In the genomic region with DNA sequence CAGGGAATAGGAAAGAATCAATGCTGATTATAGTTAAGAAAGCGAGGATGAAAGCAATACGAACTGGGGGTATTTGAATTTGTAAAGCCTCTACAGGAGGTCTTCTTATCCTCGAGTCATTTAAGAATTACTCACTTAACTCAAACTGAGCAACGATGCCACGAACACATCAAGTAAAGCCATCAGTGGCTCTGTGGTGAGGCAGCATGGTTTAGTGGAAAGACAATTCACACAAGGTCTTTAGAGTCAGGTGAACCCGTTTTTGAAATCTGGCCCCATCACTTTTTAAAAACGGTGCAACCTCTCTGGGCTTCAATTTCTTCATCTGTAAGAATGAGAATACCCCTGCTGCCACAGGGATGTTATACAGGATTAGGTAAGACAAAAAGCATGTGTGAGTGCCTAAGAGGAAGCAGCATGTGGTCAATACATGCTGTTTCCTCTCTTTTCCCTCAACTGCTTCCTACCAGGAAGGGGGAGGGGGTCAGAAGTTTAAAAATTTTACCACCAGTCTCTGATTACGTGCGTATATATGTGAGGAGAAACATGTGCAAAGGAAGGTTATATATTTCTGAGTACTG, we compare ENCODE assay signal across 24 cellular contexts.
DNase-seq lines count a peak whose midpoint lies in the region; ATAC-seq, FAIRE-seq and TF ChIP-seq lines count a peak whose summit lies in the region.
"Had no signal": no experiment of that assay in that cellular context is flagged by ENCODE, and none has a peak within 500 bp of the region (broad histone marks: within the 10 kb centered on the region; RNA-seq: fewer than 3 reads in every experiment).

No MANE protein-coding gene starts in this region.

- H2BK120ac ChIP-seq in H1 (replicated peaks; ENCODE audit: low read depth, low read length): no peak overlapping the region

- no peaks in the 10 kb centered on the region for H3K79me1 ChIP-seq in H1 (ENCODE audit: low read depth, low read length)

- H3K4me3 ChIP-seq in NT2/D1 (ENCODE audit: insufficient read length, low read depth): no peak overlapping the region
- peak overlapping the region in 2 of 4 experiments; percentile 2 to 31; a peak in 2 of 8 replicates for H3K4me3 ChIP-seq in H1 (ENCODE audit: extremely low read depth in 1 of 4, insufficient read depth in 2 of 4, low read depth in 3 of 4, low read length in 4 of 4)
- H3K4me3 ChIP-seq: esophagus muscularis mucosa, gastrocnemius medialis, spleen, thyroid gland had no signal

- TF ChIP-seq RAD21 in H1 (IDR thresholded peaks at IDR 0.05 in 1 of 2, conservative IDR thresholded peaks at IDR 0.05 in 1 of 2; ENCODE audit: low read depth in 2 of 2, low read length in 2 of 2): no peak

- no peak overlapping the region for H3K56ac ChIP-seq in H1 (replicated peaks; ENCODE audit: insufficient read length, low read depth, low read length)

- H3K9me3 ChIP-seq in NT2/D1 (ENCODE audit: insufficient read depth, low read length): 0 out of 2 replicates have a peak, but pooled peaks cover 8% of the 10 kb centered on the region
- no peaks in the 10 kb centered on the region for H3K9me3 ChIP-seq in H1 (ENCODE audit: insufficient read depth in 2 of 2, low read depth in 1 of 2, low read length in 1 of 2)
- H3K9me3 ChIP-seq: esophagus muscularis mucosa, gastrocnemius medialis, spleen, thyroid gland had no signal

- H2AFZ ChIP-seq in H1 (ENCODE audit: low read length): no peak overlapping the region

- H3K36me3 ChIP-seq in NT2/D1 (ENCODE audit: insufficient read depth, insufficient read length, low read length) (no peaks in the 10 kb centered on the region), H1 (ENCODE audit: control insufficient read depth in 2 of 4, insufficient read depth in 4 of 4, low read length in 3 of 4) (no peaks in the 10 kb centered on the region)
- H3K36me3 ChIP-seq: esophagus muscularis mucosa, gastrocnemius medialis, spleen, thyroid gland had no signal

- H3K27ac ChIP-seq in H1 (ENCODE audit: low read depth, low read length): no peak overlapping the region
- H3K27ac ChIP-seq: esophagus muscularis mucosa, gastrocnemius medialis, spleen, thyroid gland had no signal

- no peaks in the 10 kb centered on the region for H3K27me3 Mint-ChIP-seq in activated CD8-positive, alpha-beta T cell treated with anti-CD3 and anti-CD28 coated beads for 36 hours
- no peaks in the 10 kb centered on the region for H3K27me3 Mint-ChIP-seq in activated CD8-positive, alpha-beta T cell treated with anti-CD3 and anti-CD28 coated beads, Interleukin-2, amount 10 ng/mL, durations not matched to agents 7 days and 5 days (ENCODE audit: low read depth)
- H3K27me3 Mint-ChIP-seq: activated naive CD8-positive, alpha-beta T cell treated with anti-CD3 and anti-CD28 coated beads for 36 hours; B cell; effector memory CD8-positive, alpha-beta T cell; memory B cell; T-helper 17 cell had no signal

- no peak overlapping the region for H2BK15ac ChIP-seq in H1 (ENCODE audit: low read length)

- H3K14ac ChIP-seq in H1 (ENCODE audit: insufficient read length): no peak overlapping the region

- H3K27me3 ChIP-seq in NT2/D1 (ENCODE audit: insufficient read depth, insufficient read length) (no peaks in the 10 kb centered on the region), H1 (replicated peaks in 1 of 4; ENCODE audit: control insufficient read depth in 3 of 4, extremely low read depth in 1 of 4, insufficient read depth in 3 of 4, low read length in 3 of 4) (no peaks in the 10 kb centered on the region)
- H3K27me3 ChIP-seq: esophagus muscularis mucosa, gastrocnemius medialis, spleen, thyroid gland had no signal

- H3K4ac ChIP-seq in H1 (replicated peaks; ENCODE audit: insufficient read length, low read depth, low read length): no peak overlapping the region

- H3K4me1 ChIP-seq in NT2/D1 (ENCODE audit: insufficient read depth, insufficient read length): no peaks in the 10 kb centered on the region
- H3K4me1 ChIP-seq in H1 (replicated peaks in 1 of 4; ENCODE audit: control insufficient read depth in 3 of 4, insufficient read depth in 4 of 4, low read length in 3 of 4): peaks cover 0 to 20% (median 11%) of the 10 kb centered on the region in 4 experiments; a peak in 5 of 7 replicates
- H3K4me1 ChIP-seq: thyroid gland had no signal

- H3K23ac ChIP-seq in H1 (ENCODE audit: insufficient read length): no peak overlapping the region

- POLR2A ChIA-PET in activated CD8-positive, alpha-beta T cell treated with anti-CD3 and anti-CD28 coated beads for 36 hours (lab: Charles Lee): no interaction called here
- POLR2A ChIA-PET in activated CD8-positive, alpha-beta T cell treated with anti-CD3 and anti-CD28 coated beads, Interleukin-2, amount 10 ng/mL, durations not matched to agents 7 days and 5 days (lab: Charles Lee): no interaction called here
- POLR2A ChIA-PET in H1 (lab: Charles Lee; ENCODE audit: partially characterized antibody): interaction anchor here (1.2 kb wide), 1 partner anchor 51 kb away, joined by 3 read pairs; no protein-coding TSS in a partner anchor

- peak; percentile 10 for DNase-seq in activated CD8-positive, alpha-beta T cell treated with anti-CD3 and anti-CD28 coated beads for 36 hours
- no peak for DNase-seq in activated CD8-positive, alpha-beta T cell treated with anti-CD3 and anti-CD28 coated beads, Interleukin-2, amount 10 ng/mL, durations not matched to agents 7 days and 5 days
- DNase-seq in NT2/D1 (ENCODE audit: low read depth, low spot score) (peak; percentile 11), H1 (ENCODE audit: low read depth in 1 of 2, low spot score in 2 of 2) (peak in 1 of 2 experiments; percentile 2), NCI-H2081 (lab: John Stamatoyannopoulos, UW) (no peak), DMS153 (lab: John Stamatoyannopoulos, UW) (no peak), NCI-H748 treated with DMSO at 0.1 percent for 48 hours (lab: John Stamatoyannopoulos, UW) (no peak)
- no peak for DNase-seq in effector CD8-positive, alpha-beta T cell (lab: John Stamatoyannopoulos, UW)
- DNase-seq: activated CD4-positive, alpha-beta T cell treated with anti-CD3 and anti-CD28 coated beads for 48 hours; activated naive CD8-positive, alpha-beta T cell treated with anti-CD3 and anti-CD28 coated beads for 36 hours; effector memory CD8-positive, alpha-beta T cell; gastrocnemius medialis; hypothalamus; MM.1S; NCI-H774; spleen; stimulated activated CD4-positive, alpha-beta T cell treated with anti-CD3 and anti-CD28 coated beads, Interleukin-4, amount 100 ng/mL, for 24 hours; stimulated activated naive CD8-positive, alpha-beta T cell treated with anti-CD3 and anti-CD28 coated beads, Interleukin-15, Interleukin-2, amounts not matched to agents 100 U/mL and 50 U/mL, for 24 hours; T-helper 17 cell; thyroid gland had no signal

- no peaks in the 10 kb centered on the region for H3K23me2 ChIP-seq in H1 (ENCODE audit: low read depth, low read length)

- H2AK5ac ChIP-seq in H1 (ENCODE audit: low read depth, low read length): no peak overlapping the region

- no peak overlapping the region for H2BK5ac ChIP-seq in H1 (ENCODE audit: low read depth, low read length)

- 7% methylated on average over 9 of the region's 9 CpGs; no CpG with 5 or more reads in 1 of the 2 experiments for WGBS in H1 (ENCODE audit: extremely low coverage in 1 of 2, insufficient coverage in 1 of 2, insufficient read length in 1 of 2, insufficient replicate concordance in 2 of 2, low coverage in 1 of 2, low lambda C conversion rate in 2 of 2, missing lambda C conversion rate in 1 of 2), 2 experiments

- TF ChIP-seq EP300 in H1 (IDR thresholded peaks at IDR 0.05; ENCODE audit: borderline replicate concordance in 1 of 2, low read depth in 2 of 2, low read length in 2 of 2): peak in 1 of 2 experiments; percentile 21; a peak in 1 of 3 replicates

- H3K36me3 Mint-ChIP-seq in activated CD8-positive, alpha-beta T cell treated with anti-CD3 and anti-CD28 coated beads for 36 hours (ENCODE audit: low read depth): peaks cover 1% of the 10 kb centered on the region
- H3K36me3 Mint-ChIP-seq in activated CD8-positive, alpha-beta T cell treated with anti-CD3 and anti-CD28 coated beads, Interleukin-2, amount 10 ng/mL, durations not matched to agents 7 days and 5 days (ENCODE audit: low read depth): peaks cover 2% of the 10 kb centered on the region

- H3K9ac ChIP-seq in NT2/D1 (ENCODE audit: insufficient read length, low read depth) (no peak overlapping the region), H1 (replicated peaks in 1 of 4; ENCODE audit: extremely low read depth in 1 of 4, low read depth in 3 of 4, low read length in 3 of 4) (no peak overlapping the region)

- no peak overlapping the region for H2BK20ac ChIP-seq in H1 (ENCODE audit: low read length)

- H3K18ac ChIP-seq in H1 (ENCODE audit: extremely low read depth, low read length): no peak overlapping the region

- no peak overlapping the region for H4K5ac ChIP-seq in H1 (ENCODE audit: insufficient read length, low read depth, low read length)

- TF ChIP-seq CTCF in activated CD8-positive, alpha-beta T cell treated with anti-CD3 and anti-CD28 coated beads for 36 hours (IDR thresholded peaks at IDR 0.05): no peak
- no peak for TF ChIP-seq CTCF in H1 (IDR thresholded peaks at IDR 0.05; ENCODE audit: control extremely low read depth in 1 of 3, insufficient read depth in 1 of 3, low read depth in 1 of 3, low read length in 3 of 3)

- no peaks in the 10 kb centered on the region for H4K20me1 ChIP-seq in H1 (replicated peaks in 1 of 2; ENCODE audit: control insufficient read depth in 1 of 2, insufficient read depth in 2 of 2, low read length in 2 of 2)

- no peak for ATAC-seq in activated CD8-positive, alpha-beta T cell treated with anti-CD3 and anti-CD28 coated beads for 36 hours
- no peak for ATAC-seq in activated CD8-positive, alpha-beta T cell treated with anti-CD3 and anti-CD28 coated beads, Interleukin-2, amount 10 ng/mL, durations not matched to agents 7 days and 5 days
- ATAC-seq: effector memory CD8-positive, alpha-beta T cell; gastrocnemius medialis; stimulated activated naive CD8-positive, alpha-beta T cell treated with anti-CD3 and anti-CD28 coated beads, Interleukin-15, Interleukin-2, amounts not matched to agents 100 U/mL and 50 U/mL, for 24 hours; T-helper 17 cell had no signal

- H3K27ac Mint-ChIP-seq in activated CD8-positive, alpha-beta T cell treated with anti-CD3 and anti-CD28 coated beads for 36 hours: no peak overlapping the region
- H3K27ac Mint-ChIP-seq in activated CD8-positive, alpha-beta T cell treated with anti-CD3 and anti-CD28 coated beads, Interleukin-2, amount 10 ng/mL, durations not matched to agents 7 days and 5 days: no peak overlapping the region
- H3K27ac Mint-ChIP-seq: activated naive CD8-positive, alpha-beta T cell treated with anti-CD3 and anti-CD28 coated beads for 36 hours; B cell; effector memory CD8-positive, alpha-beta T cell; memory B cell; T-helper 17 cell had no signal

- H4K91ac ChIP-seq in H1 (replicated peaks; ENCODE audit: insufficient read length, low read length): no peak overlapping the region

- no peak for TF ChIP-seq POLR2A in H1 (IDR thresholded peaks at IDR 0.05; ENCODE audit: control extremely low read depth in 1 of 2, low read depth in 2 of 2, low read length in 2 of 2)

- H3K4me1 Mint-ChIP-seq in activated CD8-positive, alpha-beta T cell treated with anti-CD3 and anti-CD28 coated beads for 36 hours (ENCODE audit: low read depth): peaks cover 6% of the 10 kb centered on the region
- peaks cover 14% of the 10 kb centered on the region for H3K4me1 Mint-ChIP-seq in activated CD8-positive, alpha-beta T cell treated with anti-CD3 and anti-CD28 coated beads, Interleukin-2, amount 10 ng/mL, durations not matched to agents 7 days and 5 days (ENCODE audit: low read depth)
- H3K4me1 Mint-ChIP-seq: activated naive CD8-positive, alpha-beta T cell treated with anti-CD3 and anti-CD28 coated beads for 36 hours; B cell had no signal

- H3K9me3 Mint-ChIP-seq in activated CD8-positive, alpha-beta T cell treated with anti-CD3 and anti-CD28 coated beads for 36 hours: no peaks in the 10 kb centered on the region
- H3K9me3 Mint-ChIP-seq in activated CD8-positive, alpha-beta T cell treated with anti-CD3 and anti-CD28 coated beads, Interleukin-2, amount 10 ng/mL, durations not matched to agents 7 days and 5 days (ENCODE audit: insufficient read depth): no peaks in the 10 kb centered on the region
- H3K9me3 Mint-ChIP-seq: effector memory CD8-positive, alpha-beta T cell had no signal

- H3K4me2 ChIP-seq in H1 (ENCODE audit: insufficient read depth in 1 of 2, low read depth in 2 of 2, low read length in 2 of 2): peak overlapping the region; percentile 60

- no peaks in the 10 kb centered on the region for H3K79me2 ChIP-seq in H1 (ENCODE audit: control insufficient read depth in 1 of 2, insufficient read depth in 2 of 2, low read length in 2 of 2)

- FAIRE-seq in H1 (lab: Jason Lieb, UNC): peak; percentile 52
- FAIRE-seq: H54 had no signal

- no peak overlapping the region for H2BK12ac ChIP-seq in H1 (ENCODE audit: low read depth, low read length)

- H4K8ac ChIP-seq in H1 (ENCODE audit: extremely low read depth, insufficient read depth, low read length): no peak overlapping the region

- intact Hi-C loops in activated CD8-positive, alpha-beta T cell treated with anti-CD3 and anti-CD28 coated beads for 36 hours (cut with micrococcal nuclease): no loop called here

- CTCF ChIA-PET in activated CD8-positive, alpha-beta T cell treated with anti-CD3 and anti-CD28 coated beads for 36 hours (lab: Charles Lee): interaction anchor here (1.0 kb wide), 1 partner anchor 16 kb away, joined by 4 read pairs; no protein-coding TSS in a partner anchor
- CTCF ChIA-PET in activated CD8-positive, alpha-beta T cell treated with anti-CD3 and anti-CD28 coated beads, Interleukin-2, amount 10 ng/mL, durations not matched to agents 7 days and 5 days (lab: Charles Lee): interaction anchor here (0.6 to 7.0 kb wide), 3 partner anchors 15 to 217 kb away, joined by 3 to 36 read pairs (median 5); no protein-coding TSS in a partner anchor
- CTCF ChIA-PET in H1 (lab: Charles Lee; ENCODE audit: partially characterized antibody): interaction anchor here (1.2 to 1.9 kb wide), 3 partner anchors 15 to 92 kb away, joined by 3 to 8 read pairs (median 4); no protein-coding TSS in a partner anchor

- H3K4me3 Mint-ChIP-seq in activated CD8-positive, alpha-beta T cell treated with anti-CD3 and anti-CD28 coated beads for 36 hours: no peak overlapping the region
- H3K4me3 Mint-ChIP-seq in activated CD8-positive, alpha-beta T cell treated with anti-CD3 and anti-CD28 coated beads, Interleukin-2, amount 10 ng/mL, durations not matched to agents 7 days and 5 days: no peak overlapping the region
- H3K4me3 Mint-ChIP-seq: activated naive CD8-positive, alpha-beta T cell treated with anti-CD3 and anti-CD28 coated beads for 36 hours; B cell; effector memory CD8-positive, alpha-beta T cell; memory B cell; T-helper 17 cell had no signal

Comparison
In these comparisons a context has a peak if more than half of its experiments do, and no peak if none do; other contexts are left out.
1. DNase-seq: peak in activated CD8-positive, alpha-beta T cell treated with anti-CD3 and anti-CD28 coated beads for 36 hours (single experiment) and NT2/D1 (single experiment); none in activated CD8-positive, alpha-beta T cell treated with anti-CD3 and anti-CD28 coated beads, Interleukin-2, amount 10 ng/mL, durations not matched to agents 7 days and 5 days (single experiment), NCI-H2081 (0 of 2), effector CD8-positive, alpha-beta T cell (single experiment), DMS153 (single experiment) and NCI-H748 treated with DMSO at 0.1 percent for 48 hours (single experiment).